Comparison of ENCODE assay signal across 1 cellular context in the genomic region with DNA sequence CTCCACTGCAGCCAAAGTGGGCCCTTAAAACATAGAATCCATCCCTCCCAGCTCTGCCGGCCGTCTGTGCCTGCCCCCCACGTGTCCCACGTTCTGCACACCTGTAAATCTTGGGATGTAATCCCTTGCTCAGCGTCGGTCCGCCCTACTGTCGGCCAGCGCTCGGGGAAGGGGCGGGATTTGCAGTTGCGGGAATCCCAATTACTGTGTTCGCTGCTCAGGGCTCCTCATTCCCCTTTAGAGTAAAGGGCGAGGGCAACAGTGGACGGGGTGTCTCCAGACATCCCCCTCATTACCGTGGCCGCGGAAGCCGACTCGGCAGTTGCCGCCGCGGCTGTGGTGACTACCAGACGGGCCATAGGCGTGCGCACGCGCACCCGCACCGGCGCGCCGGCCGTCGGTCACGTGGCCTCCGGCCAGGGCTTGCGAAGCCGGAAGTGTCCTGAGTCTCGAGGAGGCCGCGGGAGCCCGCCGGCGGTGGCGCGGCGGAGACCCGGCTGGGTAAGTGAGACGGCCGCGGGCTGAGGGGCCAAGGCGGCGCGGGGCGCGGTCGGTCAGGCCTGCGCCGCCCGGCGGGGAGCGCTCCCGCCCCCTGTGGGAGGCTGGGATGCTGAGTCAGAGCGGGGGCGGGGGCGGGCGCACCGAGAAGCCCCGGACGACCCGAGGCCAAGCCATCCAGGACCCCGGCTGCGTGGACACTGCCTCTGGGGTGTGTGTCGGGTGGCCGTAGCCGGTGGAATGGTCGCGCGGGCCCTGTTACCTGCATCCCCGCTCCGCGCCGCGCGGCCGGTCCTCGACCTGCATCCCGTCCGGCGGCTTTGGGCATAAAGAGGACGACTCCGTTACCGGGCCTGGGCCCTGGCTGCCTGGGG.
A peak's percentile ranks its signal among the peaks of the same experiment; 100 is the strongest.
TF ChIP-seq lines count a peak whose summit lies in the region.

A gene (plus strand): TSS at position 434 of the 872 bp plus-strand sequence. CDS start 3,751 bp downstream, outside the sequence.

TF ChIP-seq in IMR-90, 13 proteins besides CTCF, POLR2A, EP300 and RAD21 (continued from another document):
- TF ChIP-seq, protein P1, sequence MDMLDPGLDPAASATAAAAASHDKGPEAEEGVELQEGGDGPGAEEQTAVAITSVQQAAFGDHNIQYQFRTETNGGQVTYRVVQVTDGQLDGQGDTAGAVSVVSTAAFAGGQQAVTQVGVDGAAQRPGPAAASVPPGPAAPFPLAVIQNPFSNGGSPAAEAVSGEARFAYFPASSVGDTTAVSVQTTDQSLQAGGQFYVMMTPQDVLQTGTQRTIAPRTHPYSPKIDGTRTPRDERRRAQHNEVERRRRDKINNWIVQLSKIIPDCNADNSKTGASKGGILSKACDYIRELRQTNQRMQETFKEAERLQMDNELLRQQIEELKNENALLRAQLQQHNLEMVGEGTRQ (IDR thresholded peaks at IDR 0.05; ENCODE audit: low read depth, low read length) = peak; percentile 98
- TF ChIP-seq SMC3 (IDR thresholded peaks at IDR 0.05; ENCODE audit: low read depth, low read length) (no peak), RCOR1 (IDR thresholded peaks at IDR 0.05; ENCODE audit: insufficient replicate concordance, low read length) (no peak), MXI1 (IDR thresholded peaks at IDR 0.05; ENCODE audit: borderline replicate concordance, low read depth, low read length) (peak; percentile 73), FOS (IDR thresholded peaks at IDR 0.05; ENCODE audit: low read depth, low read length) (peak; percentile 16; the same call in 1 of the 2 replicates), MAZ (IDR thresholded peaks at IDR 0.05; ENCODE audit: borderline replicate concordance, low read depth, low read length) (peak; percentile 52; the same call in 1 of the 2 replicates)
